ENCODE assay signal across 27 cellular contexts in the genomic region with DNA sequence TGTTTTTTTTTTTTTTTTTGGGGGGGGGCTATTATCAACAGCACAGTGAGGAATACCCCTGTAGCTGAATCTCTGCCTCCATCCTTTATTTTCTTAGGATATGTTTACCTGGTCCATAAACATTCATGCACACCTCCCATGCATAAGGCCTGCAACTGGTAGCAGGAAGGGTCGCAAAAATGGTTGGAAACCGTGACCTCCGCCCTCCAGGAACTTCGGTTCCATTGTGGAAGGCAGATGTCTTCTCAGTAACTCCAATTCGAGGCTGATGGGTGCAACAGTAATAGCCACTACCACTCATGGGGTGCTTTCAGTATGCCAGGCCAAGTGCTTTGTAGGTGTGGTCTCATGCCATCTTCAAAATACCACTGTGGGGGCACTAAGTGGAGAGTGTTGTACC.
"Had no signal": no experiment of that assay in that cellular context is flagged by ENCODE, and none has a peak within 500 bp of the region (broad histone marks: within the 10 kb centered on the region; RNA-seq: fewer than 3 reads in every experiment).

No MANE protein-coding gene starts in this region.

- H3K4me3 ChIP-seq: body of pancreas, cardiac muscle cell, hepatocyte, psoas muscle, SJSA1, thyroid gland, upper lobe of right lung had no signal

- H3K36me3 ChIP-seq: cardiac muscle cell, neutrophil, ovary, right atrium auricular region, SJSA1, spleen, thyroid gland, upper lobe of right lung had no signal

- DNase-seq: activated CD4-positive, alpha-beta T cell treated with anti-CD3 and anti-CD28 coated beads for 4 hours; activated CD4-positive, alpha-beta T cell treated with anti-CD3 and anti-CD28 coated beads, Interleukin-2, amount 50 U/mL, for 4 hours; activated naive CD4-positive, alpha-beta T cell; activated T-cell treated with anti-CD3 and anti-CD28 coated beads for 4 hours; activated T-cell treated with anti-CD3 and anti-CD28 coated beads, Interleukin-2, amount 50 U/mL, for 72 hours; aorta; foreskin keratinocyte; left cardiac atrium; nephron progenitor cell; ovary; psoas muscle; spleen; stimulated activated CD4-positive, alpha-beta T cell treated with anti-CD3 and anti-CD28 coated beads, Interleukin-2, amount 100 ng/mL, for 48 hours; stimulated activated naive CD8-positive, alpha-beta T cell treated with anti-CD3 and anti-CD28 coated beads, Interleukin-15, Interleukin-2, amounts not matched to agents 100 U/mL and 50 U/mL, for 24 hours; substantia nigra; T-cell; thyroid gland; upper lobe of right lung had no signal

- ATAC-seq: activated naive CD4-positive, alpha-beta T cell treated with anti-CD3 and anti-CD28 coated beads, Interleukin-2, amount 50 U/mL, for 72 hours; activated T-cell treated with anti-CD3 and anti-CD28 coated beads, Interleukin-2, amount 50 U/mL, for 72 hours; body of pancreas; esophagus mucosa; foreskin keratinocyte; left cardiac atrium; psoas muscle; stimulated activated naive CD8-positive, alpha-beta T cell treated with anti-CD3 and anti-CD28 coated beads, Interleukin-15, Interleukin-2, amounts not matched to agents 100 U/mL and 50 U/mL, for 24 hours; T-cell; upper lobe of right lung had no signal

- H3K9me3 ChIP-seq: body of pancreas, neutrophil, ovary, psoas muscle, right atrium auricular region, SJSA1, spleen, thyroid gland, upper lobe of right lung had no signal

- H3K4me1 ChIP-seq: foreskin keratinocyte had no signal

- H3K27ac ChIP-seq: cardiac muscle cell, foreskin keratinocyte, hepatocyte, neutrophil, SJSA1, upper lobe of right lung, VCaP had no signal

- H3K27me3 ChIP-seq: body of pancreas, cardiac muscle cell, foreskin keratinocyte, hepatocyte, neutrophil, ovary, right atrium auricular region, SJSA1, spleen, thyroid gland, upper lobe of right lung had no signal
